In genomic region chr12:124927325-124928094, GRCh38 we compare ENCODE assay signal across 8 cellular contexts. TPM values are rescaled to one million over a fixed set of nuclear protein-coding genes. Genes with fewer than 3 reads are reported as not detected.
DNase-seq lines count a peak whose midpoint lies in the region; ATAC-seq lines count a peak whose summit lies in the region.

No MANE protein-coding gene starts in this region.

- peaks cover 2% of the 10 kb centered on the region for H3K9me3 Mint-ChIP-seq in activated naive CD4-positive, alpha-beta T cell treated with anti-CD3 and anti-CD28 coated beads for 36 hours

- intact Hi-C loops in activated naive CD4-positive, alpha-beta T cell treated with anti-CD3 and anti-CD28 coated beads for 36 hours (cut with micrococcal nuclease): loop anchor here (1.0 kb wide), 3 partner anchors 10 to 13 kb away; partner anchors contain the start of gene UBC
- intact Hi-C loops in Right ventricle myocardium inferior (cut with DNase I): loop anchor here (1.0 kb wide), 2 partner anchors 10 to 12 kb away; no protein-coding TSS in a partner anchor
- intact Hi-C loops in posterior vena cava (cut with DNase I): no loop called here

- CTCF ChIA-PET in activated naive CD4-positive, alpha-beta T cell treated with anti-CD3 and anti-CD28 coated beads for 36 hours (lab: Charles Lee): interaction anchor here (1.8 to 3.5 kb wide), 2 partner anchors 10 to 12 kb away, joined by 8 to 49 read pairs; no protein-coding TSS in a partner anchor

- no peaks in the 10 kb centered on the region for H3K27me3 ChIP-seq in HAP-1 (ENCODE audit: low read depth)

- in situ Hi-C loops in HAP-1 (cut with MboI; ENCODE audit: low sequenced_read_pairs): no loop called here

- DNase-seq in D341Med (ENCODE audit: low spot score) (peak; percentile 86), HAP-1 (ENCODE audit: low spot score in 2 of 2) (peak; percentile 80 to 92), NCI-H460 (ENCODE audit: extremely low read depth, low read depth) (peak; percentile 92), Right ventricle myocardium inferior (ENCODE audit: missing footprints) (peak; percentile 91), posterior vena cava (ENCODE audit: low spot score) (peak; percentile 96), GM19240 (ENCODE audit: insufficient read length, low spot score) (no peak)
- DNase-seq in activated naive CD4-positive, alpha-beta T cell treated with anti-CD3 and anti-CD28 coated beads for 36 hours: peak; percentile 97

- ATAC-seq in Right ventricle myocardium inferior: peak; percentile 96

- no peaks in the 10 kb centered on the region for H3K9me3 ChIP-seq in HAP-1

- H3K36me3 ChIP-seq in HAP-1 (replicated peaks) (no peaks in the 10 kb centered on the region), urinary bladder (ENCODE audit: insufficient read depth) (no peaks in the 10 kb centered on the region)

- under 1% methylated on average over 40 of the region's 40 CpGs for WGBS in urinary bladder

- peak overlapping the region; percentile 94 for H3K27ac ChIP-seq in urinary bladder (ENCODE audit: low read depth)

- H3K4me1 ChIP-seq in HAP-1 (peaks cover 8% of the 10 kb centered on the region), urinary bladder (ENCODE audit: insufficient read depth) (no peaks in the 10 kb centered on the region)

- H3K4me3 ChIP-seq in HAP-1: peak overlapping the region; percentile 60
- H3K4me3 ChIP-seq in urinary bladder (ENCODE audit: low read depth, low read length): peak overlapping the region; percentile 60

- H3K4me3 Mint-ChIP-seq in activated naive CD4-positive, alpha-beta T cell treated with anti-CD3 and anti-CD28 coated beads for 36 hours: peak overlapping the region; percentile 95

- H3K4me1 Mint-ChIP-seq in activated naive CD4-positive, alpha-beta T cell treated with anti-CD3 and anti-CD28 coated beads for 36 hours (ENCODE audit: low read depth): peaks cover 28% of the 10 kb centered on the region

- peak overlapping the region; percentile 99 for H3K27ac Mint-ChIP-seq in activated naive CD4-positive, alpha-beta T cell treated with anti-CD3 and anti-CD28 coated beads for 36 hours

- H3K36me3 Mint-ChIP-seq in activated naive CD4-positive, alpha-beta T cell treated with anti-CD3 and anti-CD28 coated beads for 36 hours (ENCODE audit: low read depth): peaks cover 7% of the 10 kb centered on the region

- H3K27me3 Mint-ChIP-seq in activated naive CD4-positive, alpha-beta T cell treated with anti-CD3 and anti-CD28 coated beads for 36 hours (ENCODE audit: low read depth): peaks cover 6% of the 10 kb centered on the region

RNA-seq across cellular contexts. Expression of gene UBC, which starts 13.1 kb away (rescaled TPM):
- total RNA-seq in NCI-H460 (2014; rRNA removed; shearing (Covaris generic)): 1,852 and 1,911 TPM in 2 replicates
- 800 and 1,047 TPM in 2 replicates for polyA plus RNA-seq in NCI-H460 (2014; cell fraction: nucleus; rRNA removed)
- 1,000 to 10,000 TPM; 1,036 to 1,066 TPM for total RNA-seq in activated naive CD4-positive, alpha-beta T cell treated with anti-CD3 and anti-CD28 coated beads for 36 hours
- total RNA-seq in Right ventricle myocardium inferior (1,199 TPM), posterior vena cava (1,000 to 10,000 TPM in 1 of 2 donors, 100 to 1,000 TPM in 1; 993 to 1,405 TPM), urinary bladder (857 TPM)
- polyA plus RNA-seq in urinary bladder: 1,396 TPM

Comparison
In these comparisons a context has a peak if more than half of its experiments do, and no peak if none do; other contexts are left out.
1. intact Hi-C loops: an anchor here in activated naive CD4-positive, alpha-beta T cell treated with anti-CD3 and anti-CD28 coated beads for 36 hours (1.0 kb wide) and Right ventricle myocardium inferior (1.0 kb wide); none called in posterior vena cava.